Comparison of ENCODE assay signal across 9 cellular contexts in genomic region chr19:54418030-54418929, GRCh38. TPM values are rescaled to one million over a fixed set of nuclear protein-coding genes. Genes with fewer than 3 reads are reported as not detected.
A peak's percentile ranks its signal among the peaks of the same experiment; 100 is the strongest.
DNase-seq lines count a peak whose midpoint lies in the region; TF ChIP-seq lines count a peak whose summit lies in the region.
"Had no signal": no experiment of that assay in that cellular context is flagged by ENCODE, and none has a peak within 500 bp of the region (broad histone marks: within the 10 kb centered on the region; RNA-seq: fewer than 3 reads in every experiment).

No MANE protein-coding gene starts in this region.

- WGBS in mesendoderm (ENCODE audit: extremely low coverage, insufficient coverage, low lambda C conversion rate), result no CpG with 5 or more reads among the region's 25 CpGs

- H3K36me3 Mint-ChIP-seq in CD14-positive monocyte, result peaks cover 0 to 6% of the 10 kb centered on the region in 2 donors

- H3K27me3 Mint-ChIP-seq in CD14-positive monocyte (ENCODE audit: low read depth in 3 of 3), result peaks cover 47 to 70% (median 53%) of the 10 kb centered on the region in 3 donors

- H3K27me3 ChIP-seq in HUES6 (ENCODE audit: control insufficient read depth, insufficient read depth, low read length) (peaks cover 70% of the 10 kb centered on the region), mesendoderm (ENCODE audit: insufficient read depth, low read length, poor library complexity) (peaks cover 16% of the 10 kb centered on the region), ascending aorta (peaks cover 18% of the 10 kb centered on the region)

- no peak overlapping the region for H3K4ac ChIP-seq in mesendoderm (ENCODE audit: low read depth, low read length)

- no peak overlapping the region for H3K4me2 ChIP-seq in mesendoderm (ENCODE audit: low read length)

- peaks cover 14% of the 10 kb centered on the region for H3K4me1 Mint-ChIP-seq in CD14-positive monocyte

- H2BK120ac ChIP-seq in mesendoderm (ENCODE audit: low read depth, low read length), result no peak overlapping the region

- H3K4me3 Mint-ChIP-seq in CD14-positive monocyte, result peak overlapping the region; percentile 65 to 83

- H3K4me1 ChIP-seq in HUES6 (ENCODE audit: control insufficient read depth, insufficient read depth, low read length) (peaks cover 47% of the 10 kb centered on the region), mesendoderm (ENCODE audit: control insufficient read depth, low read depth, low read length) (no peaks in the 10 kb centered on the region), ascending aorta (peaks cover 0 to 3% of the 10 kb centered on the region in 2 donors)

- H3K79me1 ChIP-seq in mesendoderm (ENCODE audit: low read length), result no peaks in the 10 kb centered on the region

- no peak for DNase-seq in CD14-positive monocyte (ENCODE audit: low spot score)
- peak in 46 of 58 donors; percentile 19 to 74 (median 49) for DNase-seq in anterior cingulate cortex (lab: John Stamatoyannopoulos, UW)
- DNase-seq in mesendoderm, result peak; percentile 43
- DNase-seq in NCI-H226, result no peak
- no peak for DNase-seq in ascending aorta (ENCODE audit: low spot score in 2 of 2)
- DNase-seq in putamen (ENCODE audit: low spot score), result no peak
- DNase-seq in stimulated activated CD4-positive, alpha-beta T cell treated with anti-CD3 and anti-CD28 coated beads, Interleukin-2, amount 100 ng/mL, for 48 hours, result no peak
- DNase-seq: NK-92 treated with Interleukin-12 subunit alpha and Interleukin-12 subunit beta, amount 100 ng/mL, for 24 hours had no signal

- no peak overlapping the region for H4K5ac ChIP-seq in mesendoderm (ENCODE audit: low read length)

- no peak overlapping the region for H2AK5ac ChIP-seq in mesendoderm (ENCODE audit: low read length)

- H3K9ac ChIP-seq in HUES6 (ENCODE audit: low read length) (peak overlapping the region; percentile 10), mesendoderm (ENCODE audit: low read length) (no peak overlapping the region)

- no peak overlapping the region for H3K18ac ChIP-seq in mesendoderm (ENCODE audit: low read length)

- intact Hi-C loops in CD14-positive monocyte (cut with micrococcal nuclease) (loop anchor here in 1 of 2 donors (10.0 kb wide), 1 partner anchor 117 kb away; no protein-coding TSS in a partner anchor), ascending aorta (cut with DNase I) (no loop called here)

- H3K27ac ChIP-seq in HUES6 (ENCODE audit: low read depth, low read length), result no peak overlapping the region
- no peak overlapping the region for H3K27ac ChIP-seq in mesendoderm (ENCODE audit: low read depth, low read length)
- no peak overlapping the region for H3K27ac ChIP-seq in ascending aorta

- H2BK15ac ChIP-seq in mesendoderm (replicated peaks; ENCODE audit: low read depth), result no peak overlapping the region

- H3K36me3 ChIP-seq in HUES6 (ENCODE audit: control insufficient read depth, insufficient read depth, low read length), result no peaks in the 10 kb centered on the region; the same call in 1 of the 2 replicates
- H3K36me3 ChIP-seq in mesendoderm (ENCODE audit: control insufficient read depth, insufficient read depth, low read length), result no peaks in the 10 kb centered on the region
- no peaks in the 10 kb centered on the region for H3K36me3 ChIP-seq in ascending aorta

- TF ChIP-seq CTCF in CD14-positive monocyte (IDR thresholded peaks at IDR 0.05), result no peak
- TF ChIP-seq CTCF in ascending aorta (IDR thresholded peaks at IDR 0.05), result no peak

- no peak overlapping the region for H3K4me3 ChIP-seq in HUES6 (ENCODE audit: low read depth, low read length)
- no peak overlapping the region for H3K4me3 ChIP-seq in mesendoderm (ENCODE audit: low read length)
- no peak overlapping the region for H3K4me3 ChIP-seq in ascending aorta

- no peak overlapping the region for H3K23ac ChIP-seq in mesendoderm (ENCODE audit: low read length)

- peaks cover 12% of the 10 kb centered on the region; the same call in 1 of the 2 replicates for H3K9me3 ChIP-seq in HUES6 (ENCODE audit: control insufficient read depth, insufficient read depth, low read depth, low read length)
- H3K9me3 ChIP-seq in ascending aorta, result no peaks in the 10 kb centered on the region

- no peak overlapping the region for H4K8ac ChIP-seq in mesendoderm (ENCODE audit: low read depth, low read length)

- peaks cover 7 to 21% (median 17%) of the 10 kb centered on the region in 7 donors for H3K9me3 Mint-ChIP-seq in CD14-positive monocyte

- H2BK5ac ChIP-seq in mesendoderm (ENCODE audit: low read length), result no peak overlapping the region

- no peaks in the 10 kb centered on the region for H3K79me2 ChIP-seq in mesendoderm (ENCODE audit: control insufficient read depth, insufficient read depth, low read length)

- peak overlapping the region in 3 of 7 donors; percentile 6 to 14 (median 7) for H3K27ac Mint-ChIP-seq in CD14-positive monocyte

- no peak overlapping the region for H3K56ac ChIP-seq in mesendoderm (ENCODE audit: low read length)

RNA-seq across cellular contexts. Expression of gene TTYH1, which starts 3.0 kb away (rescaled TPM):
- not detected for polyA plus RNA-seq in CD14-positive monocyte
- polyA plus RNA-seq in mesendoderm (2013, experiment 1 of 2), result 3.2 TPM
- 3.0 TPM for polyA plus RNA-seq in mesendoderm (2013, experiment 2 of 2)
- total RNA-seq in ascending aorta, result 58.4 TPM

RNA-seq across cellular contexts. Expression of gene LENG8, which starts 30.7 kb away (rescaled TPM):
- polyA plus RNA-seq in CD14-positive monocyte, result 1 to 10 TPM; 3.6 to 5.8 TPM
- polyA plus RNA-seq in mesendoderm (2013, experiment 1 of 2), result 54.1 TPM
- polyA plus RNA-seq in mesendoderm (2013, experiment 2 of 2), result 54.1 TPM
- 402 TPM for total RNA-seq in ascending aorta

RNA-seq across cellular contexts. Expression of gene LENG9, which starts 45.3 kb away (rescaled TPM):
- under 1 TPM in 1 of 2 donors, not detected in 1; 0.15 TPM for polyA plus RNA-seq in CD14-positive monocyte
- polyA plus RNA-seq in mesendoderm (2013, experiment 1 of 2), result 0.72 TPM
- 0.88 TPM for polyA plus RNA-seq in mesendoderm (2013, experiment 2 of 2)
- total RNA-seq in ascending aorta, result 10.1 TPM

RNA-seq across cellular contexts. Expression of gene LAIR1, which starts 53.5 kb away (rescaled TPM):
- 10 to 100 TPM; 48.0 to 73.8 TPM for polyA plus RNA-seq in CD14-positive monocyte
- polyA plus RNA-seq in mesendoderm (2013, experiment 1 of 2), result 0.07 TPM
- not detected for polyA plus RNA-seq in mesendoderm (2013, experiment 2 of 2)
- 11.1 TPM for total RNA-seq in ascending aorta

RNA-seq across cellular contexts. Expression of gene CDC42EP5, which starts 54.8 kb away (rescaled TPM):
- polyA plus RNA-seq in CD14-positive monocyte, result not detected
- 0.67 TPM for polyA plus RNA-seq in mesendoderm (2013, experiment 1 of 2)
- polyA plus RNA-seq in mesendoderm (2013, experiment 2 of 2), result 1.9 TPM
- 153 TPM for total RNA-seq in ascending aorta

Comparison
In these comparisons a context has a peak if more than half of its experiments do, and no peak if none do; other contexts are left out.
1. DNase-seq: peak in anterior cingulate cortex (46 of 58) and mesendoderm (single experiment); none in CD14-positive monocyte (single experiment), NCI-H226 (single experiment), ascending aorta (0 of 2), putamen (single experiment) and stimulated activated CD4-positive, alpha-beta T cell treated with anti-CD3 and anti-CD28 coated beads, Interleukin-2, amount 100 ng/mL, for 48 hours (0 of 2).